ENCODE assay signal across 1 cellular context in genomic region chr17:7842380-7842949, GRCh38.
A peak's percentile ranks its signal among the peaks of the same experiment; 100 is the strongest.
TF ChIP-seq lines count a peak whose summit lies in the region.

No MANE protein-coding gene starts in this region.

TF ChIP-seq in K562, 482 proteins besides CTCF, POLR2A, EP300 and RAD21 (continued from another document):
- TF ChIP-seq THAP12 (CRISPR knock-in tag; IDR thresholded peaks at IDR 0.05): 0 out of 2 replicates have a peak, but pooled peaks have one; percentile 9
- no peak for TF ChIP-seq ZNF431 (CRISPR knock-in tag; IDR thresholded peaks at IDR 0.05)
- peak; percentile 66 for TF ChIP-seq VEZF1 (CRISPR knock-in tag; IDR thresholded peaks at IDR 0.05)
